Comparison of ENCODE assay signal across 28 cellular contexts in genomic region chr2:1800306-1800705, GRCh38. TPM values are rescaled to one million over a fixed set of nuclear protein-coding genes. Genes with fewer than 3 reads are reported as not detected.
"Had no signal": no experiment of that assay in that cellular context is flagged by ENCODE, and none has a peak within 500 bp of the region (broad histone marks: within the 10 kb centered on the region; RNA-seq: fewer than 3 reads in every experiment).

No MANE protein-coding gene starts in this region.

- DNase-seq: activated CD4-positive, alpha-beta T cell treated with anti-CD3 and anti-CD28 coated beads for 1 hour; activated CD4-positive, alpha-beta T cell treated with anti-CD3 and anti-CD28 coated beads, Interleukin-2, amount 10 ng/mL, durations not matched to agents 24 days and 14 days; activated CD4-positive, alpha-beta T cell treated with anti-CD3 and anti-CD28 coated beads, Interleukin-2, amount 50 U/mL, for 4 hours; activated CD4-positive, CD25-positive, alpha-beta regulatory T cell; activated CD8-positive, alpha-beta T cell treated with anti-CD3 and anti-CD28 coated beads for 36 hours; activated effector memory CD4-positive, alpha-beta T cell treated with anti-CD3 and anti-CD28 coated beads, Interleukin-2, amount 50 U/mL, for 16 hours; activated naive CD4-positive, alpha-beta T cell; activated naive CD4-positive, alpha-beta T cell treated with anti-CD3 and anti-CD28 coated beads, Interleukin-2, amount 50 U/mL, for 16 hours; activated naive CD8-positive, alpha-beta T cell treated with anti-CD3 and anti-CD28 coated beads for 36 hours; activated T-cell treated with anti-CD3 and anti-CD28 coated beads, Interleukin-2, amount 50 U/mL, for 1 hour; activated T-cell treated with anti-CD3 and anti-CD28 coated beads, Interleukin-2, amount 50 U/mL, for 72 hours; amniotic stem cell; MG63; NCI-H1092; NCI-H1436 treated with DMSO at 0.1 percent for 48 hours; NCI-H1694 treated with DMSO at 0.1 percent for 48 hours; NCI-H2029; NCI-H345; NCI-H524 treated with DMSO at 0.1 percent for 48 hours; SHP77; T1000; WERI-Rb-1 had no signal

- H3K4me2 ChIP-seq: KMS-11 had no signal

- H3K27me3 ChIP-seq: cardiac muscle cell, MG63, SJCRH30 had no signal

- H3K9me3 ChIP-seq: MG63, SJCRH30 had no signal

- H3K9ac ChIP-seq: KMS-11 had no signal

- H3K36me3 ChIP-seq: cardiac muscle cell, MG63, SJCRH30, WERI-Rb-1 had no signal

- ATAC-seq: activated CD8-positive, alpha-beta T cell treated with anti-CD3 and anti-CD28 coated beads for 36 hours; activated T-cell treated with anti-CD3 and anti-CD28 coated beads, Interleukin-2, amount 50 U/mL, for 72 hours; activated T-helper 17 cell treated with anti-CD3 and anti-CD28 coated beads, Interleukin-2, amount 50 U/mL, for 72 hours; Panc1 had no signal

- H3K27ac ChIP-seq: cardiac muscle cell, KMS-11, SK-N-MC, WERI-Rb-1 had no signal

- H3K4me3 ChIP-seq: cardiac muscle cell, MG63, SJCRH30, SK-N-MC had no signal

RNA-seq across cellular contexts. Expression of gene PXDN, which starts 56.0 kb away (rescaled TPM):
- total RNA-seq: activated T-helper 17 cell treated with anti-CD3 and anti-CD28 coated beads, Interleukin-2, amount 50 U/mL, for 72 hours had no signal
